ENCODE assay signal across 15 cellular contexts in genomic region chr16:87006789-87007745, GRCh38.
DNase-seq lines count a peak whose midpoint lies in the region; ATAC-seq and TF ChIP-seq lines count a peak whose summit lies in the region.
"Had no signal": no experiment of that assay in that cellular context is flagged by ENCODE, and none has a peak within 500 bp of the region (broad histone marks: within the 10 kb centered on the region; RNA-seq: fewer than 3 reads in every experiment).

No MANE protein-coding gene starts in this region.

- TF ChIP-seq CTCF in progenitor cell of endocrine pancreas (IDR thresholded peaks at IDR 0.05; ENCODE audit: unreplicated experiment) = no peak

- intact Hi-C loops in sciatic nerve (cut with DNase I) = no loop called here

- H3K27me3 Mint-ChIP-seq in progenitor cell of endocrine pancreas = peaks cover 11% of the 10 kb centered on the region

- peaks cover 5% of the 10 kb centered on the region for H3K9me3 Mint-ChIP-seq in progenitor cell of endocrine pancreas (ENCODE audit: low read depth)

- no peaks in the 10 kb centered on the region for H3K4me1 Mint-ChIP-seq in progenitor cell of endocrine pancreas (ENCODE audit: low read depth)
- H3K4me1 Mint-ChIP-seq: IgD-negative memory B cell had no signal

- no peaks in the 10 kb centered on the region for H3K36me3 Mint-ChIP-seq in progenitor cell of endocrine pancreas (ENCODE audit: insufficient read depth)

- ATAC-seq in sciatic nerve (no peak), HG02571 (IDR thresholded peaks at IDR 0.05; ENCODE audit: unreplicated experiment) (no peak)

- no peak overlapping the region for H3K4me3 Mint-ChIP-seq in progenitor cell of endocrine pancreas (ENCODE audit: low read depth)
- H3K4me3 Mint-ChIP-seq: IgD-negative memory B cell had no signal

- no peak overlapping the region for H3K27ac Mint-ChIP-seq in progenitor cell of endocrine pancreas
- H3K27ac Mint-ChIP-seq: IgD-negative memory B cell had no signal

- DNase-seq in EH (ENCODE audit: low read depth) (peak; percentile 21), RPMI7951 (ENCODE audit: low read depth) (peak; percentile 60), glomerular visceral epithelial cell (ENCODE audit: extremely low spot score) (peak; percentile 35), sciatic nerve (ENCODE audit: low spot score) (peak; percentile 45), progenitor cell of endocrine pancreas (ENCODE audit: low spot score, unreplicated experiment) (no peak)
- no peak for DNase-seq in activated naive CD4-positive, alpha-beta T cell (lab: John Stamatoyannopoulos, UW)
- DNase-seq in activated CD4-positive, alpha-beta T cell treated with anti-CD3 and anti-CD28 coated beads, Interleukin-2, amount 50 U/mL, for 4 hours = no peak
- DNase-seq: DMS153, MV-4-11, NCI-H1417, NCI-H1930, NCI-H2171, NCI-H774 had no signal

Comparison
In these comparisons a context has a peak if more than half of its experiments do, and no peak if none do; other contexts are left out.
1. DNase-seq: peak in EH (single experiment), RPMI7951 (single experiment), glomerular visceral epithelial cell (single experiment) and sciatic nerve (single experiment); none in progenitor cell of endocrine pancreas (single experiment), activated naive CD4-positive, alpha-beta T cell (0 of 4) and activated CD4-positive, alpha-beta T cell treated with anti-CD3 and anti-CD28 coated beads, Interleukin-2, amount 50 U/mL, for 4 hours (0 of 2).